ENCODE assay signal across 8 cellular contexts in the genomic region with DNA sequence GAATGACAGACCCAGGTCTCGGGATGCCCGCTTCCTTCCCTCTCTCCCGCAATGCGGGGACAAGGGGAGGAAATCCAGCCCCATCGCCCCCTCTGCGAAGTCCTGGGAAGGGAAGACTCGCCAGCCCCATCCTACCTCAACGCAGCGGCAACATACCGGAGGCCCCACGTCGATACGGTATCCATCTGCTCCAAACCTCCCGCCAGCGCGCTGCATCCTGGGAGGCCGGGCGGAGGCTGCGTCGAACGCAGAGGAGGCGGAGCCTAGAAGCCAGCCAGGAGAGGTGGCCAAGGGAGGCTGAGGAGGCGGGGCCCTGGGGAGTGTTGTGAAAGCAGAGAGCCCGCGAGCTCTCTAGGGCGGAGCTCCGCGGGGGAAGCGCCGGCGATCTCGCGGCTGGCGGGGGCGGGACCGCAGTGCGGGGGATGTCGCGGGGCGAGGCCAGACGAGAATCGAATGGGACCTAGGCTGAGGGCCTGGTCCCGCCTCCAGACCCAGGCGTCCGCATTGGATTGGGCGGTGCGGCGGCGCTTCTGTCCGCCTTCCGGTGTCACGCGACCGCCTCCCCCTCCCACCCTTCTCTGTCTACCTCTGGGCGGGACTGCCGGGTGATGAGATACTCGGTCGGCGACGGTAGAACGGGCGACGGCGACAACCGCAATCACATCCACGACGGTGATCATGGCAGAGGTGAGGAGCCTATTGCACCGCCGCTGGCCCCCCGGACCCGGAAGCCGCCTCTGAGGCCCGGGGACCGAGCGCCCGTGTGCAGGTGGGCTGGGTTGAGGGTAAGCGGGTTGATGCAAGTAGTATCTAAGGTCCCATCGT. TPM values are rescaled to one million over a fixed set of nuclear protein-coding genes. Genes with fewer than 3 reads are reported as not detected.
DNase-seq lines count a peak whose midpoint lies in the region; ATAC-seq and TF ChIP-seq lines count a peak whose summit lies in the region.

TSS of gene FANCB (minus strand) at position 219 of the 825 bp plus-strand sequence. CDS start 7,559 bp downstream, outside the sequence.
TSS of gene MOSPD2 (plus strand) at position 571 of the 825 bp plus-strand sequence. CDS start at position 679, 108 bp downstream.

- H3K36me3 ChIP-seq in esophagus (ENCODE audit: control insufficient read depth in 2 of 2, insufficient read depth in 2 of 2, low read length in 1 of 2) = no peaks in the 10 kb centered on the region
- no peaks in the 10 kb centered on the region for H3K36me3 ChIP-seq in mucosa of stomach (ENCODE audit: control insufficient read depth, insufficient read depth, low read length)

- ATAC-seq in GM21737 (IDR thresholded peaks at IDR 0.05; ENCODE audit: unreplicated experiment) = peak; percentile 98
- ATAC-seq in activated T-cell treated with anti-CD3 and anti-CD28 coated beads, Interleukin-2, amount 50 U/mL, for 4 hours = peak; percentile 95 to 96

- no peaks in the 10 kb centered on the region for H3K27me3 Mint-ChIP-seq in activated T-cell treated with anti-CD3 and anti-CD28 coated beads, Interleukin-2, amount 50 U/mL, for 4 hours (ENCODE audit: low read depth)

- peak; percentile 81 for DNase-seq in DMS79 (lab: John Stamatoyannopoulos, UW)
- DNase-seq in KG1 (lab: John Stamatoyannopoulos, UW) = peak; percentile 76
- peak; percentile 89 for DNase-seq in activated T-cell treated with anti-CD3 and anti-CD28 coated beads, Interleukin-2, amount 50 U/mL, for 4 hours
- peak; percentile 91 for DNase-seq in stimulated activated CD8-positive, alpha-beta memory T cell treated with anti-CD3 and anti-CD28 coated beads, Interleukin-4, amount 100 ng/mL, for 48 hours

- peak within 1 kb of the TSS; percentile 83 for H3K4me3 Mint-ChIP-seq in activated T-cell treated with anti-CD3 and anti-CD28 coated beads, Interleukin-2, amount 50 U/mL, for 4 hours

- WGBS in esophagus, 2 donors = 0 to 30% methylated on average over 67 to 78 of the region's 78 CpGs

- peak within 1 kb of the TSS; percentile 68 to 69 for H3K27ac ChIP-seq in esophagus (ENCODE audit: low read depth in 2 of 2, low read length in 1 of 2)

- H3K4me3 ChIP-seq in esophagus (ENCODE audit: low read depth in 1 of 2, low read length in 2 of 2) (peak within 1 kb of the TSS; percentile 62), mucosa of stomach (ENCODE audit: low read length) (peak within 1 kb of the TSS; percentile 60)

- peak within 1 kb of the TSS; percentile 59 for H3K9ac ChIP-seq in mucosa of stomach (ENCODE audit: low read length)

- no peaks in the 10 kb centered on the region for H3K9me3 Mint-ChIP-seq in activated T-cell treated with anti-CD3 and anti-CD28 coated beads, Interleukin-2, amount 50 U/mL, for 4 hours

- H3K4me1 ChIP-seq in esophagus (ENCODE audit: control insufficient read depth in 2 of 2, insufficient read depth in 2 of 2, low read length in 1 of 2) = no peaks in the 10 kb centered on the region
- H3K4me1 ChIP-seq in mucosa of stomach (ENCODE audit: control insufficient read depth, insufficient read depth, low read length) = no peaks in the 10 kb centered on the region

- H3K27me3 ChIP-seq in esophagus (ENCODE audit: control insufficient read depth in 1 of 2, insufficient read depth in 2 of 2, low read length in 2 of 2) (no peaks in the 10 kb centered on the region), mucosa of stomach (ENCODE audit: control insufficient read depth, insufficient read depth, low read length) (no peaks in the 10 kb centered on the region)

- peaks cover 11% of the 10 kb centered on the region for H3K4me1 Mint-ChIP-seq in activated T-cell treated with anti-CD3 and anti-CD28 coated beads, Interleukin-2, amount 50 U/mL, for 4 hours (ENCODE audit: low read depth)

- H3K9me3 ChIP-seq in esophagus (ENCODE audit: control insufficient read depth in 2 of 2, insufficient read depth in 1 of 2, low read depth in 1 of 2, low read length in 1 of 2) = no peaks in the 10 kb centered on the region
- H3K9me3 ChIP-seq in mucosa of stomach (ENCODE audit: control insufficient read depth, low read length) = no peaks in the 10 kb centered on the region

- peaks cover 4% of the 10 kb centered on the region for H3K36me3 Mint-ChIP-seq in activated T-cell treated with anti-CD3 and anti-CD28 coated beads, Interleukin-2, amount 50 U/mL, for 4 hours (ENCODE audit: insufficient read depth)

TF ChIP-seq in PFSK-1, 5 proteins besides CTCF, POLR2A, EP300 and RAD21:
- TF ChIP-seq SIN3A (IDR thresholded peaks at IDR 0.05; ENCODE audit: borderline replicate concordance, insufficient read depth, low read length) (no peak), POLR2AphosphoS5 (IDR thresholded peaks at IDR 0.05; ENCODE audit: low read depth, low read length) (peak; percentile 71)

RNA-seq across cellular contexts. Expression of gene FANCB, which starts in this region (rescaled TPM):
- 0.92 TPM for polyA plus RNA-seq in PFSK-1 (2012; ENCODE audit: insufficient read length, low read depth)
- total RNA-seq in activated T-cell treated with anti-CD3 and anti-CD28 coated beads, Interleukin-2, amount 50 U/mL, for 4 hours = 1 to 10 TPM; 7.9 to 9.8 (median 9.1) TPM
- 1 to 10 TPM in 1 of 2 donors, under 1 TPM in 1; 0.60 to 1.0 TPM for polyA plus RNA-seq in esophagus

RNA-seq across cellular contexts. Expression of gene MOSPD2, which starts in this region (rescaled TPM):
- 14.0 TPM for polyA plus RNA-seq in PFSK-1 (2012; ENCODE audit: insufficient read length, low read depth)
- total RNA-seq in activated T-cell treated with anti-CD3 and anti-CD28 coated beads, Interleukin-2, amount 50 U/mL, for 4 hours = 1 to 10 TPM; 5.5 to 9.4 (median 9.3) TPM
- 1 to 10 TPM; 3.1 to 5.3 TPM for polyA plus RNA-seq in esophagus

Comparison
In these comparisons a context has a peak if more than half of its experiments do, and no peak if none do; other contexts are left out.
1. Peak in every context shown above with its lines: DNase-seq, ATAC-seq, H3K4me3 ChIP-seq and H3K27ac ChIP-seq.